In genomic region chr13:64723735-64724134, GRCh38 we compare ENCODE assay signal across 1 cellular context.
TF ChIP-seq lines count a peak whose summit lies in the region.

No MANE protein-coding gene starts in this region.

TF ChIP-seq in HepG2, 621 proteins besides CTCF, POLR2A, EP300 and RAD21 (continued from another document):
- TF ChIP-seq, protein P1, sequence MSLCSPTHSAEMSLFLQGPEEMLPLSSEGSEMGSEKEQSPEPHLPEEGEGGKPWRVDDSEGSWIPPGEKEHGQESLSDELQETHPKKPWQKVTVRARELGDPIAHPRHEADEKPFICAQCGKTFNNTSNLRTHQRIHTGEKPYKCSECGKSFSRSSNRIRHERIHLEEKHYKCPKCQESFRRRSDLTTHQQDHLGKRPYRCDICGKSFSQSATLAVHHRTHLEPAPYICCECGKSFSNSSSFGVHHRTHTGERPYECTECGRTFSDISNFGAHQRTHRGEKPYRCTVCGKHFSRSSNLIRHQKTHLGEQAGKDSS (CRISPR knock-in tag; IDR thresholded peaks at IDR 0.05; ENCODE audit: borderline replicate concordance, low read depth): no peak
- TF ChIP-seq SRSF9 (IDR thresholded peaks at IDR 0.05; ENCODE audit: borderline replicate concordance, insufficient read depth, low read depth, low read length, poor library complexity, severe bottlenecking) (no peak), CAMTA2 (CRISPR knock-in tag; IDR thresholded peaks at IDR 0.05; ENCODE audit: borderline replicate concordance) (no peak)
TF ChIP-seq in HepG2: peak in this region for 5.
